Comparison of ENCODE assay signal across 8 cellular contexts in the genomic region with DNA sequence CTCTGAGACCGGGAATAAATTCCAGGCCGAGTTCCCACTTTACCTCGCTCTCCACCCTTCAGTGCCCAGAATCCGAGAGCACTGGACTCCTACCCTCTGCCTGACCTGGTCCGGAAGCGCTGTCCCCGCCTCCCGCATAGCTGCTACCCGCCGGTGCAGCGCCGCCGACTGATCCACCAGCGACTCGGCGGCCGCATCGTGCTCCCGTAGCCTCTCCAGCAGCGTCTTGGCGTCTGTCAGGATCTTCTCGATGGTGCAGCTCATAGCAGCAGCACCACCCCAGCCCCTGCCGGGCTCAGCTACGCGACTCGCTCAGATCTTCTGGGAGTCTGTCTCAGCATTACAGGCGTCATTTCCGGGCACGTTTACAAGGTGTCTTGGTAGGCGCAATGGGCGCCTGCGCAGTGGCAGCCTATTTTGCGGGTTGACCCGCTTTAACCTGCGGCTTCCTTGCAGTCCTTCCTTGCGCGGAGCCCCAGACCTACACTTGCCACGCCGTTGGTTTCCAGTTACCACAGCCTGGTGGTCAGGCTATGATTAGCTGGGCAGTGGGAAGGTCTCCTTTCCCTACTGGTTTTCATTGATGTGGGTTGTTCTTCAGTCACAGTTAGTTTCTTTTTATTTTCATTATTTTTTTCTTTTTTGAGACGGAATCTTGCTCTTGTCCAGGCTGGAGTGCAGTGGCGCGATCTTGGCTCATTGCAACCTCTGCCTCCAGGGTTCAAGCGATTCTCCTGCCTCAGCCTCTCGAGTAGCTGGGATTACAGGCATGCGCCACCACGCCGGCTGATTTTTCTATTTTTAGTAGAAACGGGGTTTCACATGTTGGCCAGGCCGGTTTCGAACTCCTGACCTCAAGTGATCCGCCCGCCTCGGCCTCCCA. TPM values are rescaled to one million over a fixed set of nuclear protein-coding genes. Genes with fewer than 3 reads are reported as not detected.
DNase-seq lines count a peak whose midpoint lies in the region; ATAC-seq lines count a peak whose summit lies in the region.

Gene SIKE1 (minus strand): TSS at position 342 of the 883 bp plus-strand sequence. CDS start 78 bp downstream, at position 264.

- H3K4me1 Mint-ChIP-seq in dendritic cell treated with granulocyte-macrophage colony-stimulating factor and Interleukin-4, amounts not matched to agents 40 ng/mL and 50 ng/mL, for 4 days (ENCODE audit: low read depth): peaks cover 6% of the 10 kb centered on the region

- peak within 1 kb of the TSS; percentile 94 for H3K4me3 Mint-ChIP-seq in dendritic cell treated with granulocyte-macrophage colony-stimulating factor and Interleukin-4, amounts not matched to agents 40 ng/mL and 50 ng/mL, for 4 days

- DNase-seq in NCI-H69 (lab: John Stamatoyannopoulos, UW): peak; percentile 92
- peak; percentile 92 for DNase-seq in activated CD4-positive, alpha-beta T cell treated with anti-CD3 and anti-CD28 coated beads, Interleukin-2, amount 50 U/mL, for 1 hour
- peak; percentile 96 for DNase-seq in left lobe of liver (ENCODE audit: low spot score)
- peak; percentile 91 for DNase-seq in stimulated activated CD4-positive, alpha-beta T cell treated with anti-CD3 and anti-CD28 coated beads, Interleukin-2, amount 100 ng/mL, for 4 hours (ENCODE audit: low read depth)

- no peaks in the 10 kb centered on the region for H3K27me3 ChIP-seq in BLaER1 treated with 17β-estradiol and CSF1 and Interleukin-3, amounts not matched to agents 10 nM and 100 nM

- peaks cover 1% of the 10 kb centered on the region for H3K9me3 Mint-ChIP-seq in dendritic cell treated with granulocyte-macrophage colony-stimulating factor and Interleukin-4, amounts not matched to agents 40 ng/mL and 50 ng/mL, for 4 days

- H3K36me3 ChIP-seq in BLaER1 treated with 17β-estradiol and CSF1 and Interleukin-3, amounts not matched to agents 10 nM and 100 nM: peaks cover 28 to 36% (median 32%) of the 10 kb centered on the region in 11 experiments

- peaks cover 22% of the 10 kb centered on the region for H3K27me3 Mint-ChIP-seq in dendritic cell treated with granulocyte-macrophage colony-stimulating factor and Interleukin-4, amounts not matched to agents 40 ng/mL and 50 ng/mL, for 4 days

- H3K4me2 ChIP-seq in BLaER1 treated with 17β-estradiol and CSF1 and Interleukin-3, amounts not matched to agents 10 nM and 100 nM: peak within 1 kb of the TSS; percentile 74 to 91 (median 82)

- peak within 1 kb of the TSS; percentile 78 to 86 (median 84) for H3K9ac ChIP-seq in BLaER1 treated with 17β-estradiol and CSF1 and Interleukin-3, amounts not matched to agents 10 nM and 100 nM

- peaks cover 38% of the 10 kb centered on the region for H3K36me3 Mint-ChIP-seq in dendritic cell treated with granulocyte-macrophage colony-stimulating factor and Interleukin-4, amounts not matched to agents 40 ng/mL and 50 ng/mL, for 4 days (ENCODE audit: low read depth)

- intact Hi-C loops in dendritic cell treated with granulocyte-macrophage colony-stimulating factor and Interleukin-4, amounts not matched to agents 40 ng/mL and 50 ng/mL, for 4 days (cut with micrococcal nuclease): loop anchor here (5.0 kb wide), 1 partner anchor 198 kb away; the partner anchor contains the start of gene BCAS2

- peak within 1 kb of the TSS; percentile 40 to 85 (median 77) for H3K27ac ChIP-seq in BLaER1 treated with 17β-estradiol and CSF1 and Interleukin-3, amounts not matched to agents 10 nM and 100 nM

- peak within 1 kb of the TSS; percentile 73 to 89 (median 78) for H3K4me3 ChIP-seq in BLaER1 treated with 17β-estradiol and CSF1 and Interleukin-3, amounts not matched to agents 10 nM and 100 nM

- ATAC-seq in GM19351 (IDR thresholded peaks at IDR 0.05; ENCODE audit: unreplicated experiment): peak; percentile 99
- ATAC-seq in HG03521 (IDR thresholded peaks at IDR 0.05; ENCODE audit: unreplicated experiment): peak; percentile 100
- peak; percentile 96 for ATAC-seq in left lobe of liver

- peaks cover 0 to 4% (median 3%) of the 10 kb centered on the region in 11 experiments; a peak in 3 of 22 replicates for H3K9me3 ChIP-seq in BLaER1 treated with 17β-estradiol and CSF1 and Interleukin-3, amounts not matched to agents 10 nM and 100 nM (replicated peaks in 1 of 11)

- H3K4me1 ChIP-seq in BLaER1 treated with 17β-estradiol and CSF1 and Interleukin-3, amounts not matched to agents 10 nM and 100 nM: peaks cover 17 to 23% (median 20%) of the 10 kb centered on the region in 10 experiments

- peak within 1 kb of the TSS; percentile 96 for H3K27ac Mint-ChIP-seq in dendritic cell treated with granulocyte-macrophage colony-stimulating factor and Interleukin-4, amounts not matched to agents 40 ng/mL and 50 ng/mL, for 4 days

- H4K20me1 ChIP-seq in BLaER1 treated with 17β-estradiol and CSF1 and Interleukin-3, amounts not matched to agents 10 nM and 100 nM: peaks cover 0 to 7% (median 0%) of the 10 kb centered on the region in 11 experiments; a peak in 1 of 22 replicates

RNA-seq across cellular contexts. Expression of gene SIKE1, which starts in this region (rescaled TPM):
- total RNA-seq in left lobe of liver: 24.3 TPM

Comparison
In these comparisons a context has a peak if more than half of its experiments do, and no peak if none do; other contexts are left out.
1. Peak in every context shown above with its lines: DNase-seq, ATAC-seq, H3K4me3 ChIP-seq and H3K27ac ChIP-seq.